In genomic region chr5:127870914-127871313, GRCh38 we compare ENCODE assay signal across 10 cellular contexts.
DNase-seq lines count a peak whose midpoint lies in the region; ATAC-seq, FAIRE-seq and TF ChIP-seq lines count a peak whose summit lies in the region.
"Had no signal": no experiment of that assay in that cellular context is flagged by ENCODE, and none has a peak within 500 bp of the region (broad histone marks: within the 10 kb centered on the region; RNA-seq: fewer than 3 reads in every experiment).

No MANE protein-coding gene starts in this region.

- no peak for TF ChIP-seq RAD21 in HepG2 (CRISPR knock-in tag; IDR thresholded peaks at IDR 0.05)

- H3K4me3 ChIP-seq in HepG2 (replicated peaks in 1 of 3; ENCODE audit: insufficient read depth in 1 of 3, low read depth in 2 of 3, low read length in 3 of 3): no peak overlapping the region

- intact Hi-C loops in HepG2 (cut with micrococcal nuclease; ENCODE audit: unreplicated experiment): no loop called here

- H3K4me1 Mint-ChIP-seq in nephron (peaks cover 13% of the 10 kb centered on the region), progenitor cell of endocrine pancreas (ENCODE audit: low read depth) (no peaks in the 10 kb centered on the region)

- H3K36me3 ChIP-seq in HepG2 (replicated peaks in 1 of 2; ENCODE audit: control insufficient read depth in 1 of 2, insufficient read depth in 2 of 2, low read length in 2 of 2): no peaks in the 10 kb centered on the region
- H3K36me3 ChIP-seq: neutrophil had no signal

- no peaks in the 10 kb centered on the region for H3K9me3 Mint-ChIP-seq in nephron
- H3K9me3 Mint-ChIP-seq in progenitor cell of endocrine pancreas (ENCODE audit: low read depth): no peaks in the 10 kb centered on the region

- H3K4me2 ChIP-seq in HepG2 (ENCODE audit: low read depth, low read length): no peak overlapping the region

- no peak for TF ChIP-seq CTCF in nephron (IDR thresholded peaks at IDR 0.05; ENCODE audit: unreplicated experiment in 3 of 3)
- TF ChIP-seq CTCF in HepG2 (CRISPR knock-in tag; IDR thresholded peaks at IDR 0.05): no peak
- TF ChIP-seq CTCF in D721Med (IDR thresholded peaks at IDR 0.05; ENCODE audit: insufficient read depth, missing control alignments): no peak
- no peak for TF ChIP-seq CTCF in progenitor cell of endocrine pancreas (IDR thresholded peaks at IDR 0.05; ENCODE audit: unreplicated experiment)

- H3K9ac ChIP-seq in HepG2 (ENCODE audit: insufficient read depth, low read depth, low read length): no peak overlapping the region

- H3K9me3 ChIP-seq in HepG2 (ENCODE audit: low read length): no peaks in the 10 kb centered on the region
- H3K9me3 ChIP-seq: neutrophil had no signal

- H3K27ac ChIP-seq in caudate nucleus (ENCODE audit: low read depth, low read length) (peak overlapping the region; percentile 2), HepG2 (ENCODE audit: extremely low read length, insufficient read depth, low read length) (no peak overlapping the region)
- H3K27ac ChIP-seq: neutrophil had no signal

- DNase-seq in GM18507 (ENCODE audit: extremely low spot score, insufficient read length, low read depth) (no peak), caudate nucleus (lab: John Stamatoyannopoulos, UW) (peak in 22 of 61 donors; percentile 2 to 40 (median 9)), T1000 (lab: John Stamatoyannopoulos, UW) (no peak), HepG2 (ENCODE audit: low spot score) (no peak), D721Med (ENCODE audit: insufficient read length, low spot score) (no peak), progenitor cell of endocrine pancreas (ENCODE audit: low spot score, unreplicated experiment) (no peak)
- DNase-seq: NCI-H524 treated with DMSO at 0.1 percent for 48 hours had no signal

- no peaks in the 10 kb centered on the region for H3K79me2 ChIP-seq in HepG2 (ENCODE audit: insufficient read depth, low read length)

- TF ChIP-seq EP300 in HepG2 (IDR thresholded peaks at IDR 0.05; ENCODE audit: low read depth in 2 of 2, low read length in 2 of 2) (no peak), HepG2 (CRISPR knock-in tag; IDR thresholded peaks at IDR 0.05; ENCODE audit: borderline replicate concordance) (no peak)

- POLR2A ChIA-PET in HepG2 (lab: Yijun Ruan, JAX): no interaction called here

- in situ Hi-C loops in HepG2 (cut with HindIII; ENCODE audit: extremely low pct_ligation_motif_present, low pct_unique_long_range_greater_than_20kb): no loop called here

- no TSS peak for BruUV-seq in HepG2 (replicated peaks; lab: Mats Ljungman, UMichigan)

- no peak overlapping the region for H2AFZ ChIP-seq in HepG2 (ENCODE audit: low read length)

- no peaks in the 10 kb centered on the region for H3K4me1 ChIP-seq in HepG2 (ENCODE audit: insufficient read depth, low read length)

- no peaks in the 10 kb centered on the region for H3K36me3 Mint-ChIP-seq in nephron (ENCODE audit: low read depth)
- no peaks in the 10 kb centered on the region for H3K36me3 Mint-ChIP-seq in progenitor cell of endocrine pancreas (ENCODE audit: insufficient read depth)

- peak; percentile 70 for FAIRE-seq in GM18507 (lab: Jason Lieb, UNC)
- FAIRE-seq in HepG2 (lab: Jason Lieb, UNC): no peak
- no peak for FAIRE-seq in D721Med (lab: Jason Lieb, UNC)

- H3K27me3 Mint-ChIP-seq in nephron (ENCODE audit: low read depth) (no peaks in the 10 kb centered on the region), progenitor cell of endocrine pancreas (no peaks in the 10 kb centered on the region)

- CTCF ChIA-PET in HepG2 (lab: Yijun Ruan, JAX; ENCODE audit: low intra/inter-chr PET ratio, low total read pairs): no interaction called here

- H3K27ac Mint-ChIP-seq in nephron (peak overlapping the region in 2 of 3 experiments; percentile 1 to 34), progenitor cell of endocrine pancreas (no peak overlapping the region)

- ATAC-seq in HG02885 (IDR thresholded peaks at IDR 0.05; ENCODE audit: poor library complexity, unreplicated experiment): peak; percentile 53
- ATAC-seq in HepG2: no peak

- no peaks in the 10 kb centered on the region for H3K27me3 ChIP-seq in HepG2 (ENCODE audit: control insufficient read depth in 1 of 2, insufficient read depth in 2 of 2, low read length in 2 of 2)
- H3K27me3 ChIP-seq: neutrophil had no signal

- WGBS in HepG2 (ENCODE audit: low lambda C conversion rate): 15% methylated on average over 4 of the region's 4 CpGs

- H3K4me3 Mint-ChIP-seq in nephron: no peak overlapping the region
- no peak overlapping the region for H3K4me3 Mint-ChIP-seq in progenitor cell of endocrine pancreas (ENCODE audit: low read depth)

- H4K20me1 ChIP-seq in HepG2 (ENCODE audit: insufficient read depth, low read length): no peaks in the 10 kb centered on the region

- TF ChIP-seq POLR2A in HepG2 (IDR thresholded peaks at IDR 0.05; ENCODE audit: insufficient read depth in 1 of 2, low read depth in 2 of 2, low read length in 2 of 2): no peak

TF ChIP-seq in HepG2, 621 proteins besides CTCF, POLR2A, EP300 and RAD21:
- TF ChIP-seq ZNF292 (CRISPR knock-in tag; IDR thresholded peaks at IDR 0.05; ENCODE audit: borderline replicate concordance, low read depth): no peak
TF ChIP-seq in HepG2: peak in this region for 0.
